In genomic region chr10:82621680-82622079, GRCh38 we compare ENCODE assay signal across 33 cellular contexts.
"Had no signal": no experiment of that assay in that cellular context is flagged by ENCODE, and none has a peak within 500 bp of the region (broad histone marks: within the 10 kb centered on the region; RNA-seq: fewer than 3 reads in every experiment).

No MANE protein-coding gene starts in this region.

- H3K4me2 ChIP-seq: KMS-11 had no signal

- H3K4me3 ChIP-seq: MG63 had no signal

- H3K9me3 ChIP-seq: MG63 had no signal

- H3K27ac ChIP-seq: KMS-11 had no signal

- DNase-seq: Karpas-422, Kasumi-1, KG1, MG63, MM.1S, MV-4-11, NCI-H1048, NCI-H1092, NCI-H1092 treated with DMSO at 0.1 percent for 48 hours, NCI-H1105, NCI-H1105 treated with DMSO at 0.1 percent for 48 hours, NCI-H1417, NCI-H1417 treated with DMSO at 0.1 percent for 48 hours, NCI-H1436, NCI-H1436 treated with DMSO at 0.1 percent for 48 hours, NCI-H146, NCI-H1694, NCI-H1694 treated with DMSO at 0.1 percent for 48 hours, NCI-H187, NCI-H187 treated with DMSO at 0.1 percent for 48 hours, NCI-H1930, NCI-H2029, NCI-H2029 treated with DMSO at 0.1 percent for 48 hours, NCI-H2081, NCI-H2081 treated with DMSO at 0.1 percent for 48 hours, NCI-H2107, NCI-H2171, NCI-H2171 treated with DMSO at 0.1 percent for 48 hours, NCI-H2227 treated with DMSO at 0.1 percent for 48 hours, NCI-H226, NCI-H345, NCI-H446 had no signal

- H3K36me3 ChIP-seq: MG63 had no signal

- H3K27me3 ChIP-seq: MG63 had no signal

- H3K9ac ChIP-seq: KMS-11 had no signal
